Comparison of ENCODE assay signal across 9 cellular contexts in genomic region chr10:102657984-102658724, GRCh38. TPM values are rescaled to one million over a fixed set of nuclear protein-coding genes. Genes with fewer than 3 reads are reported as not detected.
DNase-seq lines count a peak whose midpoint lies in the region; ATAC-seq and TF ChIP-seq lines count a peak whose summit lies in the region.
"Had no signal": no experiment of that assay in that cellular context is flagged by ENCODE, and none has a peak within 500 bp of the region (broad histone marks: within the 10 kb centered on the region; RNA-seq: fewer than 3 reads in every experiment).

No MANE protein-coding gene starts in this region.

- intact Hi-C loops in sciatic nerve (cut with DNase I), result no loop called here

- TF ChIP-seq EP300 in gastroesophageal sphincter (IDR thresholded peaks at IDR 0.05), result no peak

- H3K36me3 ChIP-seq in H7 (replicated peaks; ENCODE audit: control insufficient read depth, insufficient read depth, low read length), result peaks cover 9% of the 10 kb centered on the region
- peaks cover 0 to 57% of the 10 kb centered on the region in 2 donors for H3K36me3 ChIP-seq in gastroesophageal sphincter

- TF ChIP-seq CTCF in VCaP (conservative IDR thresholded peaks at IDR 0.05) (no peak), gastroesophageal sphincter (IDR thresholded peaks at IDR 0.05) (no peak)

- no peaks in the 10 kb centered on the region for H3K9me3 ChIP-seq in gastroesophageal sphincter

- WGBS in gastroesophageal sphincter (ENCODE audit: low coverage in 1 of 2), 2 donors, result 37 to 59% methylated on average over 4 to 12 of the region's 13 CpGs

- peaks cover 0 to 59% (median 21%) of the 10 kb centered on the region in 3 donors for H3K4me1 ChIP-seq in gastroesophageal sphincter

- H3K4me3 ChIP-seq in H7 (ENCODE audit: insufficient read depth, low read depth, low read length) (no peak overlapping the region), gastroesophageal sphincter (no peak overlapping the region)

- no peak for ATAC-seq in gastroesophageal sphincter
- peak; percentile 44 for ATAC-seq in sciatic nerve

- peak overlapping the region; percentile 88 for H3K27ac ChIP-seq in VCaP
- peak overlapping the region in 3 of 4 donors; percentile 52 to 72 (median 65) for H3K27ac ChIP-seq in gastroesophageal sphincter

- DNase-seq in H7, result peak; percentile 30
- DNase-seq in sciatic nerve (ENCODE audit: low spot score), result no peak
- DNase-seq in activated CD8-positive, alpha-beta memory T cell treated with anti-CD3 and anti-CD28 coated beads for 24 hours, result no peak
- DNase-seq in NCI-H524 (lab: John Stamatoyannopoulos, UW), result no peak
- DNase-seq in COR-L47 (lab: John Stamatoyannopoulos, UW), result no peak
- DNase-seq in LoVo (ENCODE audit: low spot score), result no peak
- DNase-seq: Karpas-422 had no signal

- no peak for TF ChIP-seq POLR2A in gastroesophageal sphincter (IDR thresholded peaks at IDR 0.05)

- H3K27me3 ChIP-seq in H7 (ENCODE audit: control insufficient read depth, insufficient read depth, low read length), result no peaks in the 10 kb centered on the region
- no peaks in the 10 kb centered on the region for H3K27me3 ChIP-seq in gastroesophageal sphincter

RNA-seq across cellular contexts. Expression of gene TRIM8, which starts 13.9 kb away (rescaled TPM):
- total RNA-seq in H7 (2014; rRNA removed; shearing (Covaris generic)), result 43.5 and 46.4 TPM in 2 replicates
- total RNA-seq in gastroesophageal sphincter, result 100 to 1,000 TPM in 3 of 4 donors, 10 to 100 TPM in 1; 96.7 to 171 (median 131) TPM
- total RNA-seq in sciatic nerve, result 164 TPM

RNA-seq across cellular contexts. Expression of gene ARL3, which starts 56.0 kb away (rescaled TPM):
- total RNA-seq in H7 (2014; rRNA removed; shearing (Covaris generic)), result 7.5 and 8.1 TPM in 2 replicates
- total RNA-seq in gastroesophageal sphincter (1 to 10 TPM; 7.1 to 9.8 (median 9.1) TPM), sciatic nerve (17.4 TPM)

RNA-seq across cellular contexts. Expression of gene SFXN2, which starts 56.3 kb away (rescaled TPM):
- 10.9 and 11.6 TPM in 2 replicates for total RNA-seq in H7 (2014; rRNA removed; shearing (Covaris generic))
- total RNA-seq in gastroesophageal sphincter (1 to 10 TPM in 2 of 4 donors, under 1 TPM in 2; 0.45 to 3.2 (median 1.2) TPM), sciatic nerve (7.6 TPM)
